In the genomic region with DNA sequence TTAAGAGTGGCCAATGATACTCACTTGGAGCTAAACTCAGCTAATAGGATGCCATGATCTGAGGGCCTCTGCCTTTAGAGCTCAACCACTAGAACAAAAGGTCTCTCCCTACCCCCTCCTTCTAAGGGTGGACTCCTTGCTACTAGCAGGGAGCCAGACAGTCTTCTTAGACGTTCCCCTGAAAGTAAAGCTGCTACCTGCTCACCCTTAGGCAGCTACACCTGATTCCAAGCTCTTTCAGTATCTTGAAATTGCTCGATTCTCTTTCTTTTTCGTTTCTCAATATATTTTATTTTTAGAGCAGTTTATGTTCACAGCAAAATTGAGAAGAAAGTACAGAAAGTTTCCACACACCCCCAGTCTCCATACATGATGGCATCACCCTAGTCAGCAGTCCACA, we compare ENCODE assay signal across 8 cellular contexts.
"Had no signal": no experiment of that assay in that cellular context is flagged by ENCODE, and none has a peak within 500 bp of the region (broad histone marks: within the 10 kb centered on the region; RNA-seq: fewer than 3 reads in every experiment).

No MANE protein-coding gene starts in this region.

- H3K27ac ChIP-seq: GM23248, HL-60 had no signal

- DNase-seq: GM23248, GOT3, H7, HFFc6 had no signal

- H3K9ac ChIP-seq: GM23248 had no signal

- H3K36me3 ChIP-seq: HAP-1 had no signal

- H3K4me3 ChIP-seq: GM23248, HAP-1 had no signal

- ATAC-seq: HCT116, HepG2 had no signal

- FAIRE-seq: HepG2 had no signal

- H3K4me1 ChIP-seq: HAP-1 had no signal

- H2AFZ ChIP-seq: GM23248 had no signal
